In the genomic region with DNA sequence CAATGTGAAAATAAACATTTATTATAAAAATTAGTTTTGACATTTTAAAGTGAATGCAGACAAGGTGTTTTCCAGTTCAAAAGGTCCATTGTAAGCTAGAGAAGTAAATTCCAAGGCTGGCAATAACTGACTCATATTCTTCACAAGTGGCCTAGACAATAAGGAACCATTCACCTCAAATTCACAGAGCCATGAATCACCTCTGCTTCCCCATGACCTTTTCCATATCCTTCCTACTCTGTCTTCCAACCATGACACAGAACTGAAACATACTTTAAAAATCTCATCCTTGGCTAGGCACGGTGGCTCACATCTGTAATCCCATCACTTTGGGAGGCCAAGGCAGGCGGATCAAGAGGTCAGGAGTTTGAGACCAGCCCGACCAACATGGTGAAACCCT, we compare ENCODE assay signal across 1 cellular context.
A peak's percentile ranks its signal among the peaks of the same experiment; 100 is the strongest.
TF ChIP-seq lines count a peak whose summit lies in the region.

No MANE protein-coding gene starts in this region.

TF ChIP-seq in SK-N-SH, 30 proteins besides CTCF, POLR2A, EP300 and RAD21 (continued from another document):
- TF ChIP-seq TEAD4 (IDR thresholded peaks at IDR 0.05; ENCODE audit: borderline replicate concordance, insufficient read depth) (no peak), RXRA (IDR thresholded peaks at IDR 0.05; ENCODE audit: borderline replicate concordance, low read depth) (0 out of 2 replicates have a peak, but pooled peaks have one; percentile 29), MXI1 (IDR thresholded peaks at IDR 0.05; ENCODE audit: low read depth, low read length) (no peak), RCOR1 (IDR thresholded peaks at IDR 0.05; ENCODE audit: low read length) (no peak), FOXM1 (IDR thresholded peaks at IDR 0.05; ENCODE audit: low read depth) (no peak), RFX5 (IDR thresholded peaks at IDR 0.05; ENCODE audit: low read length) (no peak), TCF12 (IDR thresholded peaks at IDR 0.05) (peak; percentile 44; the same call in 1 of the 2 replicates), SIN3A (IDR thresholded peaks at IDR 0.05; ENCODE audit: borderline replicate concordance, low read depth, low read length) (no peak), FOSL2 (IDR thresholded peaks at IDR 0.05; ENCODE audit: borderline replicate concordance, low read depth) (peak; percentile 70), POLR2AphosphoS5 (IDR thresholded peaks at IDR 0.05; ENCODE audit: low read depth, low read length) (no peak), EZH2phosphoT487 (IDR thresholded peaks at IDR 0.05; ENCODE audit: borderline replicate concordance, low read depth) (no peak)
- TF ChIP-seq, protein P1, sequence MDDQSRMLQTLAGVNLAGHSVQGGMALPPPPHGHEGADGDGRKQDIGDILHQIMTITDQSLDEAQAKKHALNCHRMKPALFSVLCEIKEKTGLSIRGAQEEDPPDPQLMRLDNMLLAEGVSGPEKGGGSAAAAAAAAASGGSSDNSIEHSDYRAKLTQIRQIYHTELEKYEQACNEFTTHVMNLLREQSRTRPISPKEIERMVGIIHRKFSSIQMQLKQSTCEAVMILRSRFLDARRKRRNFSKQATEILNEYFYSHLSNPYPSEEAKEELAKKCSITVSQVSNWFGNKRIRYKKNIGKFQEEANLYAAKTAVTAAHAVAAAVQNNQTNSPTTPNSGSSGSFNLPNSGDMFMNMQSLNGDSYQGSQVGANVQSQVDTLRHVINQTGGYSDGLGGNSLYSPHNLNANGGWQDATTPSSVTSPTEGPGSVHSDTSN (IDR thresholded peaks at IDR 0.05), result peak; percentile 77
- TF ChIP-seq, protein P2, sequence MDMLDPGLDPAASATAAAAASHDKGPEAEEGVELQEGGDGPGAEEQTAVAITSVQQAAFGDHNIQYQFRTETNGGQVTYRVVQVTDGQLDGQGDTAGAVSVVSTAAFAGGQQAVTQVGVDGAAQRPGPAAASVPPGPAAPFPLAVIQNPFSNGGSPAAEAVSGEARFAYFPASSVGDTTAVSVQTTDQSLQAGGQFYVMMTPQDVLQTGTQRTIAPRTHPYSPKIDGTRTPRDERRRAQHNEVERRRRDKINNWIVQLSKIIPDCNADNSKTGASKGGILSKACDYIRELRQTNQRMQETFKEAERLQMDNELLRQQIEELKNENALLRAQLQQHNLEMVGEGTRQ (IDR thresholded peaks at IDR 0.05; ENCODE audit: borderline replicate concordance, low read depth, low read length), result no peak
- TF ChIP-seq, protein P3, sequence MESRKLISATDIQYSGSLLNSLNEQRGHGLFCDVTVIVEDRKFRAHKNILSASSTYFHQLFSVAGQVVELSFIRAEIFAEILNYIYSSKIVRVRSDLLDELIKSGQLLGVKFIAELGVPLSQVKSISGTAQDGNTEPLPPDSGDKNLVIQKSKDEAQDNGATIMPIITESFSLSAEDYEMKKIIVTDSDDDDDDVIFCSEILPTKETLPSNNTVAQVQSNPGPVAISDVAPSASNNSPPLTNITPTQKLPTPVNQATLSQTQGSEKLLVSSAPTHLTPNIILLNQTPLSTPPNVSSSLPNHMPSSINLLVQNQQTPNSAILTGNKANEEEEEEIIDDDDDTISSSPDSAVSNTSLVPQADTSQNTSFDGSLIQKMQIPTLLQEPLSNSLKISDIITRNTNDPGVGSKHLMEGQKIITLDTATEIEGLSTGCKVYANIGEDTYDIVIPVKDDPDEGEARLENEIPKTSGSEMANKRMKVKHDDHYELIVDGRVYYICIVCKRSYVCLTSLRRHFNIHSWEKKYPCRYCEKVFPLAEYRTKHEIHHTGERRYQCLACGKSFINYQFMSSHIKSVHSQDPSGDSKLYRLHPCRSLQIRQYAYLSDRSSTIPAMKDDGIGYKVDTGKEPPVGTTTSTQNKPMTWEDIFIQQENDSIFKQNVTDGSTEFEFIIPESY (IDR thresholded peaks at IDR 0.05; ENCODE audit: borderline replicate concordance, low read depth), result no peak
